Comparison of ENCODE assay signal across 18 cellular contexts in the genomic region with DNA sequence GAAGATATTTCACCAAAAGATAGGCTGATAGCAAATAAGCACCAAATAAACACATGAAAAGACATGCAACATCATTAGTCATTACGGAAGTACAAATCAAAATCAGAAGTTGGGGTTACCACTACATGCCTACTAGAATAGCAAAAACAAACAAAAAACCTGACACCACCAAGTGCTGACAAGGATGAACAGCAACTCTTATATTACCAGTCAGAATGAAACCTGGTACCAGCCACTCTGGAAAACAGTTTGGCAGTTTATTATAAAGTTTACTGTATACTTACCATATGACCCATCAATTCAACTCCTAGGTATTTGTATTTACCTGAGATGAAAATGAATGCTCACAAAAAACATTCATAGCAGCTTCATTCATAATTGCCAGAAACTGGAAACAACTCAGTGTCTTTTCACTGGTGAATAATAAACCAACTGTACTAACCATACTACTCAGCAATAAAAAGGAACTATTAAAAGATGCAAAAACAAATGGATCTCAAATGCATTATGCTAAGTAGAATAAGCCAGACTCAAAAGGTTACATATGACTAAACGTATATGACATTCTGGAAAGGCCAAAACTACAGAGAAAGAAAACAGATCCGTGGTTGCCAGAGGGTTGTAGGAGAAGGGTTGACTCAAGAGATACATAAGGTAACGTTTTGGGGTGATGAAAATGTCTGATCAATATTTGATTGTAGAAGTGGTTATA. TPM values are rescaled to one million over a fixed set of nuclear protein-coding genes. Genes with fewer than 3 reads are reported as not detected.
A peak's percentile ranks its signal among the peaks of the same experiment; 100 is the strongest.
DNase-seq lines count a peak whose midpoint lies in the region; ATAC-seq, FAIRE-seq and TF ChIP-seq lines count a peak whose summit lies in the region.
"Had no signal": no experiment of that assay in that cellular context is flagged by ENCODE, and none has a peak within 500 bp of the region (broad histone marks: within the 10 kb centered on the region; RNA-seq: fewer than 3 reads in every experiment).

No MANE protein-coding gene starts in this region.

- FAIRE-seq in H54 (lab: Jason Lieb, UNC): peak; percentile 74

- H3K27ac Mint-ChIP-seq in activated CD8-positive, alpha-beta memory T cell treated with anti-CD3 and anti-CD28 coated beads, Interleukin-2, amount 10 ng/mL, durations not matched to agents 7 days and 5 days: peak overlapping the region; percentile 72
- H3K27ac Mint-ChIP-seq in activated CD8-positive, alpha-beta T cell treated with anti-CD3 and anti-CD28 coated beads, Interleukin-2, amount 10 ng/mL, durations not matched to agents 7 days and 5 days: peak overlapping the region; percentile 28
- peak overlapping the region; percentile 62 to 64 for H3K27ac Mint-ChIP-seq in natural killer cell treated with Interleukin-12 subunit alpha and Interleukin-12 subunit beta and Interleukin-15 and Interleukin-18, amount 100 ng/mL, for 72 hours
- H3K27ac Mint-ChIP-seq: dendritic cell treated with granulocyte-macrophage colony-stimulating factor and Interleukin-4, amounts not matched to agents 40 ng/mL and 50 ng/mL, for 4 days had no signal

- H3K4me3 Mint-ChIP-seq in activated CD8-positive, alpha-beta memory T cell treated with anti-CD3 and anti-CD28 coated beads, Interleukin-2, amount 10 ng/mL, durations not matched to agents 7 days and 5 days: no peak overlapping the region
- H3K4me3 Mint-ChIP-seq in activated CD8-positive, alpha-beta T cell treated with anti-CD3 and anti-CD28 coated beads, Interleukin-2, amount 10 ng/mL, durations not matched to agents 7 days and 5 days: no peak overlapping the region
- H3K4me3 Mint-ChIP-seq in natural killer cell treated with Interleukin-12 subunit alpha and Interleukin-12 subunit beta and Interleukin-15 and Interleukin-18, amount 100 ng/mL, for 72 hours: peak overlapping the region; percentile 5
- H3K4me3 Mint-ChIP-seq: dendritic cell treated with granulocyte-macrophage colony-stimulating factor and Interleukin-4, amounts not matched to agents 40 ng/mL and 50 ng/mL, for 4 days had no signal

- no peak overlapping the region for H3K4me3 ChIP-seq in right atrium auricular region
- H3K4me3 ChIP-seq: esophagus squamous epithelium, hepatocyte, upper lobe of left lung had no signal

- peaks cover 60% of the 10 kb centered on the region for H3K36me3 Mint-ChIP-seq in activated CD8-positive, alpha-beta memory T cell treated with anti-CD3 and anti-CD28 coated beads, Interleukin-2, amount 10 ng/mL, durations not matched to agents 7 days and 5 days
- peaks cover 61% of the 10 kb centered on the region for H3K36me3 Mint-ChIP-seq in activated CD8-positive, alpha-beta T cell treated with anti-CD3 and anti-CD28 coated beads, Interleukin-2, amount 10 ng/mL, durations not matched to agents 7 days and 5 days (ENCODE audit: low read depth)
- peaks cover 26% of the 10 kb centered on the region for H3K36me3 Mint-ChIP-seq in natural killer cell treated with Interleukin-12 subunit alpha and Interleukin-12 subunit beta and Interleukin-15 and Interleukin-18, amount 100 ng/mL, for 72 hours

- ATAC-seq in activated CD8-positive, alpha-beta memory T cell treated with anti-CD3 and anti-CD28 coated beads, Interleukin-2, amount 10 ng/mL, durations not matched to agents 7 days and 5 days: peak; percentile 95
- ATAC-seq in activated CD8-positive, alpha-beta T cell treated with anti-CD3 and anti-CD28 coated beads, Interleukin-2, amount 10 ng/mL, durations not matched to agents 7 days and 5 days: peak; percentile 76
- ATAC-seq in natural killer cell treated with Interleukin-12 subunit alpha and Interleukin-12 subunit beta and Interleukin-15 and Interleukin-18, amount 100 ng/mL, for 72 hours: peak; percentile 77 to 91
- ATAC-seq in GM18861 (IDR thresholded peaks at IDR 0.05; ENCODE audit: unreplicated experiment): no peak
- ATAC-seq: left cardiac atrium had no signal

- TF ChIP-seq POLR2A in H54 (IDR thresholded peaks at IDR 0.05; ENCODE audit: low read depth, low read length): no peak

- CTCF ChIA-PET in activated CD8-positive, alpha-beta memory T cell treated with anti-CD3 and anti-CD28 coated beads, Interleukin-2, amount 10 ng/mL, durations not matched to agents 7 days and 5 days (lab: Charles Lee): no interaction called here
- CTCF ChIA-PET in activated CD8-positive, alpha-beta T cell treated with anti-CD3 and anti-CD28 coated beads, Interleukin-2, amount 10 ng/mL, durations not matched to agents 7 days and 5 days (lab: Charles Lee): interaction anchor here (3.0 to 3.8 kb wide), 2 partner anchors 18 to 130 kb away, joined by 11 read pairs; no protein-coding TSS in a partner anchor

- no peaks in the 10 kb centered on the region for H3K27me3 ChIP-seq in right atrium auricular region
- H3K27me3 ChIP-seq: esophagus squamous epithelium, hepatocyte, upper lobe of left lung had no signal

- POLR2A ChIA-PET in activated CD8-positive, alpha-beta T cell treated with anti-CD3 and anti-CD28 coated beads, Interleukin-2, amount 10 ng/mL, durations not matched to agents 7 days and 5 days (lab: Charles Lee): interaction anchor here (1.0 kb wide), 1 partner anchor 34 kb away, joined by 4 read pairs; the partner anchor contains the start of gene NUP153

- H3K27me3 Mint-ChIP-seq in activated CD8-positive, alpha-beta memory T cell treated with anti-CD3 and anti-CD28 coated beads, Interleukin-2, amount 10 ng/mL, durations not matched to agents 7 days and 5 days: no peaks in the 10 kb centered on the region
- H3K27me3 Mint-ChIP-seq in activated CD8-positive, alpha-beta T cell treated with anti-CD3 and anti-CD28 coated beads, Interleukin-2, amount 10 ng/mL, durations not matched to agents 7 days and 5 days (ENCODE audit: low read depth): no peaks in the 10 kb centered on the region
- H3K27me3 Mint-ChIP-seq in natural killer cell treated with Interleukin-12 subunit alpha and Interleukin-12 subunit beta and Interleukin-15 and Interleukin-18, amount 100 ng/mL, for 72 hours: no peaks in the 10 kb centered on the region
- H3K27me3 Mint-ChIP-seq: dendritic cell treated with granulocyte-macrophage colony-stimulating factor and Interleukin-4, amounts not matched to agents 40 ng/mL and 50 ng/mL, for 4 days had no signal

- H3K9me3 Mint-ChIP-seq in activated CD8-positive, alpha-beta memory T cell treated with anti-CD3 and anti-CD28 coated beads, Interleukin-2, amount 10 ng/mL, durations not matched to agents 7 days and 5 days (ENCODE audit: low read depth): no peaks in the 10 kb centered on the region
- no peaks in the 10 kb centered on the region for H3K9me3 Mint-ChIP-seq in activated CD8-positive, alpha-beta T cell treated with anti-CD3 and anti-CD28 coated beads, Interleukin-2, amount 10 ng/mL, durations not matched to agents 7 days and 5 days (ENCODE audit: insufficient read depth)
- no peaks in the 10 kb centered on the region for H3K9me3 Mint-ChIP-seq in natural killer cell treated with Interleukin-12 subunit alpha and Interleukin-12 subunit beta and Interleukin-15 and Interleukin-18, amount 100 ng/mL, for 72 hours
- H3K9me3 Mint-ChIP-seq: dendritic cell treated with granulocyte-macrophage colony-stimulating factor and Interleukin-4, amounts not matched to agents 40 ng/mL and 50 ng/mL, for 4 days had no signal

- no peaks in the 10 kb centered on the region for H3K4me1 ChIP-seq in right atrium auricular region
- H3K4me1 ChIP-seq: esophagus squamous epithelium had no signal

- peaks cover 39% of the 10 kb centered on the region for H3K4me1 Mint-ChIP-seq in activated CD8-positive, alpha-beta memory T cell treated with anti-CD3 and anti-CD28 coated beads, Interleukin-2, amount 10 ng/mL, durations not matched to agents 7 days and 5 days
- peaks cover 20% of the 10 kb centered on the region for H3K4me1 Mint-ChIP-seq in activated CD8-positive, alpha-beta T cell treated with anti-CD3 and anti-CD28 coated beads, Interleukin-2, amount 10 ng/mL, durations not matched to agents 7 days and 5 days (ENCODE audit: low read depth)
- peaks cover 23 to 36% of the 10 kb centered on the region in 2 donors for H3K4me1 Mint-ChIP-seq in natural killer cell treated with Interleukin-12 subunit alpha and Interleukin-12 subunit beta and Interleukin-15 and Interleukin-18, amount 100 ng/mL, for 72 hours (ENCODE audit: low read depth in 2 of 2)

- peak; percentile 45 for DNase-seq in activated CD8-positive, alpha-beta memory T cell treated with anti-CD3 and anti-CD28 coated beads, Interleukin-2, amount 10 ng/mL, durations not matched to agents 7 days and 5 days
- DNase-seq in activated CD8-positive, alpha-beta memory T cell treated with anti-CD3 and anti-CD28 coated beads, Interleukin-2, amount 50 U/mL, for 48 hours: no peak
- DNase-seq in H54 (ENCODE audit: insufficient read length, low spot score) (no peak), right atrium auricular region (ENCODE audit: low spot score) (no peak)
- no peak for DNase-seq in activated CD8-positive, alpha-beta T cell treated with anti-CD3 and anti-CD28 coated beads, Interleukin-2, amount 10 ng/mL, durations not matched to agents 7 days and 5 days
- no peak for DNase-seq in natural killer cell treated with Interleukin-12 subunit alpha and Interleukin-12 subunit beta and Interleukin-15 and Interleukin-18, amount 100 ng/mL, for 72 hours (ENCODE audit: low spot score)
- no peak for DNase-seq in effector CD4-positive, alpha-beta T cell
- DNase-seq: activated gamma-delta T cell treated with Interleukin-2 at 50 U/mL for 16 hours; esophagus squamous epithelium; KBM-7; left cardiac atrium; NCI-H1105 treated with DMSO at 0.1 percent for 48 hours; Right ventricle myocardium superior; stimulated activated CD4-positive, alpha-beta T cell treated with anti-CD3 and anti-CD28 coated beads, Interleukin-4, amount 100 ng/mL, for 4 hours; upper lobe of left lung had no signal

- H3K9me3 ChIP-seq in right atrium auricular region: no peaks in the 10 kb centered on the region
- H3K9me3 ChIP-seq: esophagus squamous epithelium, upper lobe of left lung had no signal

- no peak for TF ChIP-seq CTCF in right atrium auricular region (IDR thresholded peaks at IDR 0.05)

- peaks cover 42% of the 10 kb centered on the region for H3K36me3 ChIP-seq in right atrium auricular region

- no peak overlapping the region for H3K27ac ChIP-seq in right atrium auricular region
- H3K27ac ChIP-seq: esophagus squamous epithelium, hepatocyte, upper lobe of left lung had no signal

RNA-seq across cellular contexts. Expression of gene NUP153, which starts 33.0 kb away (rescaled TPM):
- 10 to 100 TPM; 83.8 to 97.9 TPM for total RNA-seq in activated CD8-positive, alpha-beta memory T cell treated with anti-CD3 and anti-CD28 coated beads, Interleukin-2, amount 10 ng/mL, durations not matched to agents 7 days and 5 days
- 10 to 100 TPM; 72.2 to 73.6 TPM for total RNA-seq in activated CD8-positive, alpha-beta T cell treated with anti-CD3 and anti-CD28 coated beads, Interleukin-2, amount 10 ng/mL, durations not matched to agents 7 days and 5 days
- total RNA-seq in natural killer cell treated with Interleukin-12 subunit alpha and Interleukin-12 subunit beta and Interleukin-15 and Interleukin-18, amount 100 ng/mL, for 72 hours: 100 to 1,000 TPM in 1 of 2 donors, 10 to 100 TPM in 1; 76.6 to 117 TPM
- total RNA-seq in right atrium auricular region: 10 to 100 TPM; 23.1 to 28.5 TPM
